In genomic region chr4:8009097-8009496, GRCh38 we compare ENCODE assay signal across 30 cellular contexts.
"Had no signal": no experiment of that assay in that cellular context is flagged by ENCODE, and none has a peak within 500 bp of the region (broad histone marks: within the 10 kb centered on the region; RNA-seq: fewer than 3 reads in every experiment).

No MANE protein-coding gene starts in this region.

- H3K27me3 ChIP-seq: adrenal gland, body of pancreas had no signal

- H3K36me3 ChIP-seq: SJCRH30, WERI-Rb-1 had no signal

- DNase-seq: activated CD4-positive, alpha-beta memory T cell treated with anti-CD3 and anti-CD28 coated beads, Interleukin-2, amount 10 ng/mL, durations not matched to agents 7 days and 5 days; activated CD4-positive, alpha-beta T cell treated with anti-CD3 and anti-CD28 coated beads for 1 hour; activated CD4-positive, alpha-beta T cell treated with anti-CD3 and anti-CD28 coated beads for 48 hours; activated CD4-positive, CD25-positive, alpha-beta regulatory T cell; activated CD8-positive, alpha-beta memory T cell treated with anti-CD3 and anti-CD28 coated beads for 24 hours; activated CD8-positive, alpha-beta memory T cell treated with anti-CD3 and anti-CD28 coated beads, Interleukin-2, amount 10 ng/mL, durations not matched to agents 7 days and 5 days; activated gamma-delta T cell; activated naive CD4-positive, alpha-beta T cell treated with Interleukin-2 at 50 U/mL for 16 hours; activated T-cell treated with anti-CD3 and anti-CD28 coated beads, Interleukin-2, amount 50 U/mL, for 1 hour; caudate nucleus; cerebellar nuclear complex; Karpas-422; NCI-H1105; NCI-H1436 treated with DMSO at 0.1 percent for 48 hours; NCI-H1694 treated with DMSO at 0.1 percent for 48 hours; NCI-H2029; NCI-H2171 treated with DMSO at 0.1 percent for 48 hours; NCI-H226; NCI-H446 treated with DMSO at 0.1 percent for 48 hours; NCI-H524 treated with DMSO at 0.1 percent for 48 hours; SHP77; SJCRH30; T1000; WERI-Rb-1 had no signal

- H3K27ac Mint-ChIP-seq: activated CD4-positive, alpha-beta memory T cell treated with anti-CD3 and anti-CD28 coated beads, Interleukin-2, amount 10 ng/mL, durations not matched to agents 7 days and 5 days; activated CD8-positive, alpha-beta memory T cell treated with anti-CD3 and anti-CD28 coated beads, Interleukin-2, amount 10 ng/mL, durations not matched to agents 7 days and 5 days; activated naive CD4-positive, alpha-beta T cell treated with anti-CD3 and anti-CD28 coated beads, Interleukin-2, amount 50 U/mL, for 72 hours; activated T-helper 2 cell treated with anti-CD3 and anti-CD28 coated beads, Interferon-gamma antibody, Interleukin-2, Interleukin-4, amounts not matched to agents 10 μg/mL and 5 μg/mL and 100 μg/mL, durations not matched to agents 14 hours and 24 hours and 36 hours had no signal

- H3K4me1 Mint-ChIP-seq: activated CD4-positive, alpha-beta memory T cell treated with anti-CD3 and anti-CD28 coated beads, Interleukin-2, amount 10 ng/mL, durations not matched to agents 7 days and 5 days; activated CD8-positive, alpha-beta memory T cell treated with anti-CD3 and anti-CD28 coated beads, Interleukin-2, amount 10 ng/mL, durations not matched to agents 7 days and 5 days had no signal

- H3K4me3 Mint-ChIP-seq: activated CD4-positive, alpha-beta memory T cell treated with anti-CD3 and anti-CD28 coated beads, Interleukin-2, amount 10 ng/mL, durations not matched to agents 7 days and 5 days; activated CD8-positive, alpha-beta memory T cell treated with anti-CD3 and anti-CD28 coated beads, Interleukin-2, amount 10 ng/mL, durations not matched to agents 7 days and 5 days had no signal

- H3K9me3 Mint-ChIP-seq: activated CD4-positive, alpha-beta memory T cell treated with anti-CD3 and anti-CD28 coated beads, Interleukin-2, amount 10 ng/mL, durations not matched to agents 7 days and 5 days; activated naive CD4-positive, alpha-beta T cell treated with anti-CD3 and anti-CD28 coated beads, Interleukin-2, amount 50 U/mL, for 72 hours; activated T-helper 2 cell treated with anti-CD3 and anti-CD28 coated beads, Interferon-gamma antibody, Interleukin-2, Interleukin-4, amounts not matched to agents 10 μg/mL and 5 μg/mL and 100 μg/mL, durations not matched to agents 14 hours and 24 hours and 36 hours had no signal

- H3K9me3 ChIP-seq: adrenal gland, body of pancreas, SJCRH30 had no signal

- H3K4me3 ChIP-seq: adrenal gland, body of pancreas, SJCRH30, SK-N-MC had no signal

- H3K36me3 Mint-ChIP-seq: activated CD8-positive, alpha-beta memory T cell treated with anti-CD3 and anti-CD28 coated beads, Interleukin-2, amount 10 ng/mL, durations not matched to agents 7 days and 5 days; activated naive CD4-positive, alpha-beta T cell treated with anti-CD3 and anti-CD28 coated beads, Interleukin-2, amount 50 U/mL, for 72 hours had no signal

- H3K27ac ChIP-seq: body of pancreas, SJCRH30, SK-N-MC, WERI-Rb-1 had no signal

- ATAC-seq: activated CD8-positive, alpha-beta memory T cell treated with anti-CD3 and anti-CD28 coated beads, Interleukin-2, amount 10 ng/mL, durations not matched to agents 7 days and 5 days; activated naive CD4-positive, alpha-beta T cell treated with anti-CD3 and anti-CD28 coated beads, Interleukin-2, amount 50 U/mL, for 72 hours; body of pancreas; Panc1 had no signal

- H3K27me3 Mint-ChIP-seq: activated CD8-positive, alpha-beta memory T cell treated with anti-CD3 and anti-CD28 coated beads, Interleukin-2, amount 10 ng/mL, durations not matched to agents 7 days and 5 days had no signal

- H3K4me1 ChIP-seq: body of pancreas had no signal
